Comparison of ENCODE assay signal across 1 cellular context in the genomic region with DNA sequence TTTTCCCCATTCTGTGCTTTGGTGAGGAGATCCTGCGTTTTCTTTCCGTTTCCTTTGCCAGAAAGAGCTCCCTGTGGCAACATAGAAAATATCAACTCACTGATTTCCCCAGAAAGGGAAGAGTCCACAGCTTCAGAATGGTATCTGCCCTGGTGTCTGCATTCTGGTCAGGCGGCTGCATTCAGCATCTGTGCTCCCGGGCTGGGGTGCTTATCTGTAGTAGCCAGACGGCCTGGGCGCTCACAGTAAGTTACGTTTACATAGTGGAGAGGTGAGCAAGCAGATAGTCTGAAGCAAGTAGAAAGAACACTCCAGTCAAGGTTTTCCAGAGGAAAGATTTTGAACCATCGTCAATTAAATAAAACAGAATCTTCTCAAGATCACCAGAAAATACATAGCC.
TF ChIP-seq lines count a peak whose summit lies in the region.
"Not testable (repeated sequence)": the region's sequence is repeated elsewhere in the genome, so short reads cannot be mapped to it uniquely, and the experiment has no call there.

No MANE protein-coding gene starts in this region.

TF ChIP-seq in K562, 482 proteins besides CTCF, POLR2A, EP300 and RAD21:
- TF ChIP-seq NFIC (IDR thresholded peaks at IDR 0.05) (peak; percentile 56), CBFA2T3 (IDR thresholded peaks at IDR 0.05) (peak; percentile 86), NCOR1 (IDR thresholded peaks at IDR 0.05) (peak; percentile 75), DPF2 (IDR thresholded peaks at IDR 0.05) (peak; percentile 59; the same call in 1 of the 2 replicates), ARID1B (IDR thresholded peaks at IDR 0.05) (peak; percentile 88), GATA2 (CRISPR knock-in tag; IDR thresholded peaks at IDR 0.05) (peak; percentile 82), SMAD4 (CRISPR knock-in tag; conservative IDR thresholded peaks at IDR 0.05) (peak; percentile 62), SOX6 (IDR thresholded peaks at IDR 0.05) (peak; percentile 53; the same call in 1 of the 2 replicates), CBFA2T2 (conservative IDR thresholded peaks at IDR 0.05) (peak; percentile 84), KLF16 (IDR thresholded peaks at IDR 0.05) (peak; percentile 72; the same call in 1 of the 2 replicates), TCF3 (CRISPR knock-in tag; IDR thresholded peaks at IDR 0.05) (peak; percentile 89), TAL1 (IDR thresholded peaks at IDR 0.05) (peak; percentile 82), SMARCE1 (IDR thresholded peaks at IDR 0.05) (peak; percentile 51; the same call in 1 of the 2 replicates), RCOR1 (IDR thresholded peaks at IDR 0.05; ENCODE audit: borderline replicate concordance in 1 of 2, low read depth in 2 of 2, low read length in 2 of 2) (peak in 1 of 2 experiments; percentile 41; a peak in 1 of 4 replicates), MTA2 (IDR thresholded peaks at IDR 0.05; ENCODE audit: low read depth) (peak; percentile 57; the same call in 1 of the 2 replicates), POLR2AphosphoS5 (IDR thresholded peaks at IDR 0.05; ENCODE audit: control insufficient read depth, insufficient read depth, low read depth, low read length) (peak; percentile 39; the same call in 1 of the 2 replicates), KDM1A (IDR thresholded peaks at IDR 0.05) (0 out of 4 replicates have a peak, but pooled peaks of 1 of the 2 experiments have one; percentile 24), CREM (IDR thresholded peaks at IDR 0.05; ENCODE audit: low read depth) (peak; percentile 23; the same call in 1 of the 2 replicates), HDAC3 (IDR thresholded peaks at IDR 0.05; ENCODE audit: borderline replicate concordance, partially characterized antibody) (peak; percentile 27), TRIM24 (IDR thresholded peaks at IDR 0.05) (peak; percentile 20 to 51; a peak in 1 of 4 replicates), CXXC5 (CRISPR knock-in tag; IDR thresholded peaks at IDR 0.05) (peak; percentile 44; the same call in 1 of the 2 replicates), SMARCA4 (IDR thresholded peaks at IDR 0.05) (peak; percentile 54), TEAD4 (IDR thresholded peaks at IDR 0.05; ENCODE audit: low read length) (peak; percentile 49; the same call in 1 of the 2 replicates)
- TF ChIP-seq, protein P1, sequence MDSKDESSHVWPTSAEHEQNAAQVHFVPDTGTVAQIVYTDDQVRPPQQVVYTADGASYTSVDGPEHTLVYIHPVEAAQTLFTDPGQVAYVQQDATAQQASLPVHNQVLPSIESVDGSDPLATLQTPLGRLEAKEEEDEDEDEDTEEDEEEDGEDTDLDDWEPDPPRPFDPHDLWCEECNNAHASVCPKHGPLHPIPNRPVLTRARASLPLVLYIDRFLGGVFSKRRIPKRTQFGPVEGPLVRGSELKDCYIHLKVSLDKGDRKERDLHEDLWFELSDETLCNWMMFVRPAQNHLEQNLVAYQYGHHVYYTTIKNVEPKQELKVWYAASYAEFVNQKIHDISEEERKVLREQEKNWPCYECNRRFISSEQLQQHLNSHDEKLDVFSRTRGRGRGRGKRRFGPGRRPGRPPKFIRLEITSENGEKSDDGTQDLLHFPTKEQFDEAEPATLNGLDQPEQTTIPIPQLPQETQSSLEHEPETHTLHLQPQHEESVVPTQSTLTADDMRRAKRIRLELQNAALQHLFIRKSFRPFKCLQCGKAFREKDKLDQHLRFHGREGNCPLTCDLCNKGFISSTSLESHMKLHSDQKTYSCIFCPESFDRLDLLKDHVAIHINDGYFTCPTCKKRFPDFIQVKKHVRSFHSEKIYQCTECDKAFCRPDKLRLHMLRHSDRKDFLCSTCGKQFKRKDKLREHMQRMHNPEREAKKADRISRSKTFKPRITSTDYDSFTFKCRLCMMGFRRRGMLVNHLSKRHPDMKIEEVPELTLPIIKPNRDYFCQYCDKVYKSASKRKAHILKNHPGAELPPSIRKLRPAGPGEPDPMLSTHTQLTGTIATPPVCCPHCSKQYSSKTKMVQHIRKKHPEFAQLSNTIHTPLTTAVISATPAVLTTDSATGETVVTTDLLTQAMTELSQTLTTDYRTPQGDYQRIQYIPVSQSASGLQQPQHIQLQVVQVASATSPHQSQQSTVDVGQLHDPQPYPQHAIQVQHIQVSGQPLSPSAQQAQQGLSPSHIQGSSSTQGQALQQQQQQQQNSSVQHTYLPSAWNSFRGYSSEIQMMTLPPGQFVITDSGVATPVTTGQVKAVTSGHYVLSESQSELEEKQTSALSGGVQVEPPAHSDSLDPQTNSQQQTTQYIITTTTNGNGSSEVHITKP (IDR thresholded peaks at IDR 0.05; ENCODE audit: partially characterized antibody): peak; percentile 63
- TF ChIP-seq, protein P2, sequence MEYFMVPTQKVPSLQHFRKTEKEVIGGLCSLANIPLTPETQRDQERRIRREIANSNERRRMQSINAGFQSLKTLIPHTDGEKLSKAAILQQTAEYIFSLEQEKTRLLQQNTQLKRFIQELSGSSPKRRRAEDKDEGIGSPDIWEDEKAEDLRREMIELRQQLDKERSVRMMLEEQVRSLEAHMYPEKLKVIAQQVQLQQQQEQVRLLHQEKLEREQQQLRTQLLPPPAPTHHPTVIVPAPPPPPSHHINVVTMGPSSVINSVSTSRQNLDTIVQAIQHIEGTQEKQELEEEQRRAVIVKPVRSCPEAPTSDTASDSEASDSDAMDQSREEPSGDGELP (CRISPR knock-in tag; IDR thresholded peaks at IDR 0.05; ENCODE audit: borderline replicate concordance): peak; percentile 59; the same call in 1 of the 2 replicates
- TF ChIP-seq, protein P3, sequence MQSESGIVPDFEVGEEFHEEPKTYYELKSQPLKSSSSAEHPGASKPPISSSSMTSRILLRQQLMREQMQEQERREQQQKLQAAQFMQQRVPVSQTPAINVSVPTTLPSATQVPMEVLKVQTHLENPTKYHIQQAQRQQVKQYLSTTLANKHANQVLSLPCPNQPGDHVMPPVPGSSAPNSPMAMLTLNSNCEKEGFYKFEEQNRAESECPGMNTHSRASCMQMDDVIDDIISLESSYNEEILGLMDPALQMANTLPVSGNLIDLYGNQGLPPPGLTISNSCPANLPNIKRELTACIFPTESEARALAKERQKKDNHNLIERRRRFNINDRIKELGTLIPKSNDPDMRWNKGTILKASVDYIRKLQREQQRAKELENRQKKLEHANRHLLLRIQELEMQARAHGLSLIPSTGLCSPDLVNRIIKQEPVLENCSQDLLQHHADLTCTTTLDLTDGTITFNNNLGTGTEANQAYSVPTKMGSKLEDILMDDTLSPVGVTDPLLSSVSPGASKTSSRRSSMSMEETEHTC (IDR thresholded peaks at IDR 0.05): 0 out of 2 replicates have a peak, but pooled peaks have one; percentile 16
- not testable (repeated sequence) for TF ChIP-seq TEAD4 (CRISPR knock-in tag; IDR thresholded peaks at IDR 0.05; ENCODE audit: borderline replicate concordance)
